Comparison of ENCODE assay signal across 25 cellular contexts in the genomic region with DNA sequence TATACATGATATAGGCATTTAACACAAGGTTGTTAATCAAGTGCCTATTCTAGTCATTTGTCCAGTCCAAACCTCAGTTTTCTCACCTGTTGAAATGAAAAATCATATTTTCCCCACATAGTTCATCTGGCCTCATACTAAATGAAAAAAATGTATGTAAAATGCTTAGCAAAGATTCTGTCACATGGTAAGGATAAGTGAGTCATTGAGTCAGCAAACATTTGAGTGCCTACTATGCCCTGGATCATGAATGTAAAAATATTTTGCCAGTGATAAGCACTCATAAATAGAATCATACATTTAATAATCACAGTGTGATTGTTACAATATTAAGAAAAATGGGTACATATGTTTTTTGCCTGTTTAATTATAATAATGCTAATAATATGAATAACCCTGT.
"Had no signal": no experiment of that assay in that cellular context is flagged by ENCODE, and none has a peak within 500 bp of the region (broad histone marks: within the 10 kb centered on the region; RNA-seq: fewer than 3 reads in every experiment).

No MANE protein-coding gene starts in this region.

- H3K27me3 ChIP-seq: ascending aorta, neutrophil, ovary, right atrium auricular region, suprapubic skin, tibial artery, upper lobe of right lung had no signal

- H3K4me1 ChIP-seq: right atrium auricular region, suprapubic skin, upper lobe of right lung had no signal

- H3K4me3 ChIP-seq: ascending aorta, ovary, right atrium auricular region, suprapubic skin, tibial artery, upper lobe of right lung had no signal

- DNase-seq: activated CD4-positive, alpha-beta memory T cell treated with anti-CD3 and anti-CD28 coated beads for 36 hours; activated CD4-positive, alpha-beta T cell treated with anti-CD3 and anti-CD28 coated beads for 4 hours; activated CD8-positive, alpha-beta memory T cell treated with anti-CD3 and anti-CD28 coated beads, Interleukin-2, amount 50 U/mL, for 4 hours; activated effector memory CD4-positive, alpha-beta T cell treated with anti-CD3 and anti-CD28 coated beads, Interleukin-2, amount 50 U/mL, for 16 hours; activated naive CD4-positive, alpha-beta T cell treated with anti-CD3 and anti-CD28 coated beads for 36 hours; activated naive CD8-positive, alpha-beta T cell treated with anti-CD3 and anti-CD28 coated beads for 36 hours; activated T-cell treated with anti-CD3 and anti-CD28 coated beads, Interleukin-2, amount 50 U/mL, for 1 hour; caudate nucleus; dermis blood vessel endothelial cell; effector CD4-positive, alpha-beta T cell; left cardiac atrium; mammary epithelial cell; ovary; stimulated activated CD4-positive, alpha-beta T cell treated with anti-CD3 and anti-CD28 coated beads, Interleukin-15, amount 100 ng/mL, for 24 hours; stimulated activated CD4-positive, alpha-beta T cell treated with anti-CD3 and anti-CD28 coated beads, Interleukin-2, amount 100 ng/mL, for 24 hours; stimulated activated naive CD4-positive, alpha-beta T cell; T-helper 9 cell; tibial artery; upper lobe of right lung had no signal

- ATAC-seq: left cardiac atrium, upper lobe of right lung had no signal

- H3K9me3 ChIP-seq: ascending aorta, neutrophil, right atrium auricular region, suprapubic skin, upper lobe of right lung had no signal

- H3K36me3 ChIP-seq: ascending aorta, neutrophil, ovary, right atrium auricular region, suprapubic skin, tibial artery, upper lobe of right lung had no signal

- H3K27ac ChIP-seq: ascending aorta, epithelial cell of prostate, neutrophil, ovary, right atrium auricular region, suprapubic skin, tibial artery, upper lobe of right lung, VCaP had no signal
